Comparison of ENCODE assay signal across 27 cellular contexts in genomic region chr6:43934803-43935602, GRCh38.
A peak's percentile ranks its signal among the peaks of the same experiment; 100 is the strongest.
DNase-seq lines count a peak whose midpoint lies in the region; ATAC-seq, FAIRE-seq and TF ChIP-seq lines count a peak whose summit lies in the region.
"Had no signal": no experiment of that assay in that cellular context is flagged by ENCODE, and none has a peak within 500 bp of the region (broad histone marks: within the 10 kb centered on the region; RNA-seq: fewer than 3 reads in every experiment).

No MANE protein-coding gene starts in this region.

- DNase-seq in CD14-positive monocyte (ENCODE audit: low spot score) (peak; percentile 28), IMR-90 (no peak), H1 (ENCODE audit: low read depth in 1 of 2, low spot score in 2 of 2) (no peak), neural progenitor cell (ENCODE audit: low spot score) (no peak), hepatic stellate cell (ENCODE audit: low spot score) (no peak), mesenchymal stem cell (no peak), H7 (no peak)
- DNase-seq: ACHN; activated CD4-positive, alpha-beta T cell treated with anti-CD3 and anti-CD28 coated beads, Interleukin-2, amount 10 ng/mL, durations not matched to agents 24 days and 14 days; activated naive CD4-positive, alpha-beta T cell treated with anti-CD3 and anti-CD28 coated beads, Interleukin-2, amount 50 U/mL, for 16 hours; amniotic stem cell; effector CD8-positive, alpha-beta T cell; GDM1; heart left ventricle; left cardiac atrium; NCI-H1436 treated with DMSO at 0.1 percent for 48 hours; NCI-H510A; SHP77 treated with DMSO at 0.1 percent for 48 hours; stimulated activated CD4-positive, alpha-beta T cell treated with anti-CD3 and anti-CD28 coated beads, Interleukin-1b, Interleukin-23, amount 100 ng/mL, for 48 hours; T-helper 9 cell; transverse colon had no signal

- H4K5ac ChIP-seq in IMR-90 (ENCODE audit: low read depth, low read length) = no peak overlapping the region
- no peak overlapping the region for H4K5ac ChIP-seq in H1 (ENCODE audit: insufficient read length, low read depth, low read length)

- H3K27me3 Mint-ChIP-seq in CD14-positive monocyte (ENCODE audit: low read depth in 3 of 3) = peaks cover 7 to 9% (median 8%) of the 10 kb centered on the region in 3 donors
- peaks cover 4% of the 10 kb centered on the region for H3K27me3 Mint-ChIP-seq in neural progenitor cell (ENCODE audit: insufficient read depth, low read depth)
- H3K27me3 Mint-ChIP-seq: activated CD4-positive, alpha-beta T cell treated with anti-CD3 and anti-CD28 coated beads, Interleukin-2, amount 10 ng/mL, durations not matched to agents 24 days and 14 days had no signal

- H2AK5ac ChIP-seq in IMR-90 (ENCODE audit: low read depth, low read length) (peak overlapping the region; percentile 42; the same call in 1 of the 2 replicates), H1 (ENCODE audit: low read depth, low read length) (peak overlapping the region; percentile 13; the same call in 1 of the 2 replicates), mesenchymal stem cell (ENCODE audit: low read length, severe bottlenecking) (no peak overlapping the region)

- no peak for TF ChIP-seq EP300 in H1 (IDR thresholded peaks at IDR 0.05; ENCODE audit: borderline replicate concordance in 1 of 2, low read depth in 2 of 2, low read length in 2 of 2)

- H3K4ac ChIP-seq in IMR-90 (ENCODE audit: low read depth, low read length) = peak overlapping the region; percentile 70; the same call in 1 of the 2 replicates
- H3K4ac ChIP-seq in H1 (replicated peaks; ENCODE audit: insufficient read length, low read depth, low read length) = no peak overlapping the region
- no peak overlapping the region for H3K4ac ChIP-seq in mesenchymal stem cell (ENCODE audit: low read depth in 1 of 2, low read length in 2 of 2)

- H3K4me2 ChIP-seq in IMR-90 (ENCODE audit: low read depth, low read length) = no peak overlapping the region
- no peak overlapping the region for H3K4me2 ChIP-seq in H1 (ENCODE audit: insufficient read depth in 1 of 2, low read depth in 2 of 2, low read length in 2 of 2)
- H3K4me2 ChIP-seq in neural progenitor cell = no peak overlapping the region
- no peak overlapping the region for H3K4me2 ChIP-seq in mesenchymal stem cell (ENCODE audit: low read length, poor library complexity, severe bottlenecking)
- H3K4me2 ChIP-seq: KMS-11 had no signal

- H2BK120ac ChIP-seq in IMR-90 (ENCODE audit: low read depth, low read length) (peak overlapping the region; percentile 94), H1 (replicated peaks; ENCODE audit: low read depth, low read length) (no peak overlapping the region), mesenchymal stem cell (ENCODE audit: low read depth, low read length) (no peak overlapping the region)

- no peaks in the 10 kb centered on the region for H3F3A ChIP-seq in neural progenitor cell (ENCODE audit: low read depth)

- no peak overlapping the region for H3K27ac ChIP-seq in IMR-90 (ENCODE audit: insufficient read depth, low read length)
- no peak overlapping the region for H3K27ac ChIP-seq in H1 (ENCODE audit: low read depth, low read length)
- H3K27ac ChIP-seq in neural progenitor cell = no peak overlapping the region
- H3K27ac ChIP-seq in mesenchymal stem cell (ENCODE audit: low read length, poor library complexity, severe bottlenecking) = no peak overlapping the region
- H3K27ac ChIP-seq: heart left ventricle, KMS-11, skin epidermis, transverse colon, VCaP had no signal

- no peaks in the 10 kb centered on the region for H4K20me1 ChIP-seq in IMR-90 (ENCODE audit: insufficient read depth, low read length)
- no peaks in the 10 kb centered on the region for H4K20me1 ChIP-seq in H1 (replicated peaks in 1 of 2; ENCODE audit: control insufficient read depth in 1 of 2, insufficient read depth in 2 of 2, low read length in 2 of 2)
- H4K20me1 ChIP-seq in neural progenitor cell (ENCODE audit: low read depth) = no peaks in the 10 kb centered on the region

- H2BK20ac ChIP-seq in IMR-90 (ENCODE audit: low read depth, low read length) (peak overlapping the region; percentile 63), H1 (ENCODE audit: low read length) (no peak overlapping the region)

- H3K36me3 ChIP-seq in IMR-90 (ENCODE audit: control insufficient read depth, insufficient read depth, low read length) (no peaks in the 10 kb centered on the region), H1 (ENCODE audit: control insufficient read depth in 2 of 4, insufficient read depth in 4 of 4, low read length in 3 of 4) (no peaks in the 10 kb centered on the region), neural progenitor cell (no peaks in the 10 kb centered on the region), mesenchymal stem cell (ENCODE audit: control insufficient read depth in 1 of 2, insufficient read depth in 2 of 2, low read depth in 1 of 2, low read length in 2 of 2) (no peaks in the 10 kb centered on the region), H7 (replicated peaks; ENCODE audit: control insufficient read depth, insufficient read depth, low read length) (no peaks in the 10 kb centered on the region)
- H3K36me3 ChIP-seq: heart left ventricle, transverse colon had no signal

- TF ChIP-seq RAD21 in IMR-90 (IDR thresholded peaks at IDR 0.05; ENCODE audit: low read length) (no peak), H1 (IDR thresholded peaks at IDR 0.05 in 1 of 2, conservative IDR thresholded peaks at IDR 0.05 in 1 of 2; ENCODE audit: low read depth in 2 of 2, low read length in 2 of 2) (no peak)

- H3K9me3 Mint-ChIP-seq in CD14-positive monocyte = peaks cover 0 to 2% (median 0%) of the 10 kb centered on the region in 7 donors
- H3K9me3 Mint-ChIP-seq in neural progenitor cell = no peaks in the 10 kb centered on the region
- H3K9me3 Mint-ChIP-seq: activated CD4-positive, alpha-beta T cell treated with anti-CD3 and anti-CD28 coated beads, Interleukin-2, amount 10 ng/mL, durations not matched to agents 24 days and 14 days had no signal

- H3K4me1 ChIP-seq in IMR-90 (ENCODE audit: control insufficient read depth, insufficient read depth, low read length) (peaks cover 23% of the 10 kb centered on the region), H1 (replicated peaks in 1 of 4; ENCODE audit: control insufficient read depth in 3 of 4, insufficient read depth in 4 of 4, low read length in 3 of 4) (peaks cover 0 to 11% (median 2%) of the 10 kb centered on the region in 4 experiments; a peak in 3 of 7 replicates), neural progenitor cell (peaks cover 8% of the 10 kb centered on the region), mesenchymal stem cell (ENCODE audit: control insufficient read depth, insufficient read depth, low read depth, low read length) (peaks cover 7% of the 10 kb centered on the region)

- H3K18ac ChIP-seq in IMR-90 (ENCODE audit: low read depth, low read length) = no peak overlapping the region
- no peak overlapping the region for H3K18ac ChIP-seq in H1 (ENCODE audit: extremely low read depth, low read length)
- H3K18ac ChIP-seq in mesenchymal stem cell (ENCODE audit: low read depth in 1 of 2, low read length in 2 of 2) = no peak overlapping the region

- H3K27me3 ChIP-seq in IMR-90 (ENCODE audit: control insufficient read depth, insufficient read depth, low read length) = peaks cover 21% of the 10 kb centered on the region
- H3K27me3 ChIP-seq in H1 (replicated peaks in 1 of 4; ENCODE audit: control insufficient read depth in 3 of 4, extremely low read depth in 1 of 4, insufficient read depth in 3 of 4, low read length in 3 of 4) = no peaks in the 10 kb centered on the region; a peak in 1 of 7 replicates
- H3K27me3 ChIP-seq in neural progenitor cell = no peaks in the 10 kb centered on the region
- peaks cover 0 to 17% of the 10 kb centered on the region in 2 experiments for H3K27me3 ChIP-seq in mesenchymal stem cell (ENCODE audit: control insufficient read depth in 1 of 2, insufficient read depth in 1 of 2, low read length in 2 of 2)
- no peaks in the 10 kb centered on the region for H3K27me3 ChIP-seq in H7 (ENCODE audit: control insufficient read depth, insufficient read depth, low read length)
- H3K27me3 ChIP-seq: heart left ventricle, transverse colon had no signal

- dilution Hi-C loops in IMR-90 (cut with HindIII; ENCODE audit: low sequenced_read_pairs, unreplicated experiment) = no loop called here

- H3K56ac ChIP-seq in IMR-90 (ENCODE audit: extremely low read depth, insufficient read depth, low read length) (no peak overlapping the region), H1 (replicated peaks; ENCODE audit: insufficient read length, low read depth, low read length) (no peak overlapping the region)

- H2AFZ ChIP-seq in IMR-90 (replicated peaks; ENCODE audit: low read length, poor library complexity) (no peak overlapping the region), H1 (ENCODE audit: low read length) (no peak overlapping the region), neural progenitor cell (replicated peaks) (no peak overlapping the region), mesenchymal stem cell (ENCODE audit: low read depth, low read length) (no peak overlapping the region)

- ATAC-seq in IMR-90 (ENCODE audit: low read depth) (no peak), GM19035 (IDR thresholded peaks at IDR 0.05; ENCODE audit: unreplicated experiment) (no peak)
- ATAC-seq: heart left ventricle, left cardiac atrium had no signal

- peaks cover 17% of the 10 kb centered on the region for H3K9me1 ChIP-seq in IMR-90 (ENCODE audit: insufficient read depth, low read length)

- no peaks in the 10 kb centered on the region; the same call in 1 of the 2 replicates for H3K23me2 ChIP-seq in H1 (ENCODE audit: low read depth, low read length)

- no peak overlapping the region for H2AK9ac ChIP-seq in IMR-90 (replicated peaks; ENCODE audit: low read depth, low read length, poor library complexity)

- intact Hi-C loops in CD14-positive monocyte (cut with micrococcal nuclease) (no loop called here), IMR-90 (cut with micrococcal nuclease) (loop anchor here (5.0 kb wide), 1 partner anchor 137 kb away; no protein-coding TSS in a partner anchor)

- peak overlapping the region in 2 of 7 donors; percentile 18 to 40 for H3K27ac Mint-ChIP-seq in CD14-positive monocyte
- peak overlapping the region; percentile 43 for H3K27ac Mint-ChIP-seq in neural progenitor cell
- H3K27ac Mint-ChIP-seq: activated CD4-positive, alpha-beta T cell treated with anti-CD3 and anti-CD28 coated beads, Interleukin-2, amount 10 ng/mL, durations not matched to agents 24 days and 14 days had no signal

- CTCF ChIA-PET in IMR-90 (lab: Yijun Ruan, JAX) = interaction anchor here (0.7 kb wide), 1 partner anchor 71 kb away, joined by 3 read pairs; no protein-coding TSS in a partner anchor
- CTCF ChIA-PET in H1 (lab: Charles Lee; ENCODE audit: partially characterized antibody) = interaction anchor here (1.0 to 12.3 kb wide), 13 partner anchors 8 to 269 kb away, joined by 3 to 142 read pairs (median 4); no protein-coding TSS in a partner anchor

- H3K36me3 Mint-ChIP-seq in CD14-positive monocyte (no peaks in the 10 kb centered on the region), neural progenitor cell (no peaks in the 10 kb centered on the region)

- H3K79me2 ChIP-seq in H1 (ENCODE audit: control insufficient read depth in 1 of 2, insufficient read depth in 2 of 2, low read length in 2 of 2) (no peaks in the 10 kb centered on the region), neural progenitor cell (ENCODE audit: low read depth) (no peaks in the 10 kb centered on the region)

- H3K23ac ChIP-seq in IMR-90 (ENCODE audit: low read depth, low read length) = no peak overlapping the region
- H3K23ac ChIP-seq in H1 (ENCODE audit: insufficient read length) = no peak overlapping the region
- H3K23ac ChIP-seq in mesenchymal stem cell (ENCODE audit: low read length in 2 of 2) = no peak overlapping the region

- H3K79me1 ChIP-seq in IMR-90 (ENCODE audit: low read depth in 1 of 2, low read length in 2 of 2) = no peaks in the 10 kb centered on the region
- no peaks in the 10 kb centered on the region for H3K79me1 ChIP-seq in H1 (ENCODE audit: low read depth, low read length)
- no peaks in the 10 kb centered on the region for H3K79me1 ChIP-seq in mesenchymal stem cell (replicated peaks; ENCODE audit: low read length, poor library complexity, severe bottlenecking)

- H3K14ac ChIP-seq in IMR-90 (replicated peaks; ENCODE audit: low read depth, low read length) (0 out of 2 replicates have a peak overlapping the region, but pooled peaks have one; percentile 23), H1 (ENCODE audit: insufficient read length) (no peak overlapping the region), mesenchymal stem cell (ENCODE audit: low read length in 2 of 2) (no peak overlapping the region)

- TF ChIP-seq POLR2A in IMR-90 (IDR thresholded peaks at IDR 0.05; ENCODE audit: low read depth, low read length) = no peak
- TF ChIP-seq POLR2A in H1 (IDR thresholded peaks at IDR 0.05; ENCODE audit: control extremely low read depth in 1 of 2, low read depth in 2 of 2, low read length in 2 of 2) = no peak

- 92% methylated on average over 4 of the region's 9 CpGs; no CpG with 5 or more reads in 1 of the 2 experiments for WGBS in IMR-90 (ENCODE audit: extremely low coverage in 2 of 2, insufficient read length in 1 of 2), 2 experiments
- 83% methylated on average over 9 of the region's 9 CpGs; no CpG with 5 or more reads in 1 of the 2 experiments for WGBS in H1 (ENCODE audit: extremely low coverage in 1 of 2, insufficient coverage in 1 of 2, insufficient read length in 1 of 2, insufficient replicate concordance in 2 of 2, low coverage in 1 of 2, low lambda C conversion rate in 2 of 2, missing lambda C conversion rate in 1 of 2), 2 experiments
- 89% methylated on average over 9 of the region's 9 CpGs for WGBS in mesenchymal stem cell

- no peak overlapping the region; a peak in 1 of 4 replicates for H4K8ac ChIP-seq in IMR-90 (ENCODE audit: low read depth in 2 of 2, low read length in 2 of 2)
- no peak overlapping the region for H4K8ac ChIP-seq in H1 (ENCODE audit: extremely low read depth, insufficient read depth, low read length)
- H4K8ac ChIP-seq in mesenchymal stem cell (ENCODE audit: low read length) = no peak overlapping the region

- no peaks in the 10 kb centered on the region for H3K9me3 ChIP-seq in IMR-90 (ENCODE audit: control insufficient read depth, insufficient read depth, low read length)
- no peaks in the 10 kb centered on the region for H3K9me3 ChIP-seq in H1 (ENCODE audit: insufficient read depth in 2 of 2, low read depth in 1 of 2, low read length in 1 of 2)
- no peaks in the 10 kb centered on the region for H3K9me3 ChIP-seq in neural progenitor cell (ENCODE audit: low read depth)
- no peaks in the 10 kb centered on the region for H3K9me3 ChIP-seq in mesenchymal stem cell (ENCODE audit: control insufficient read depth, low read length)
- H3K9me3 ChIP-seq: heart left ventricle, transverse colon had no signal

- H2BK5ac ChIP-seq in IMR-90 (ENCODE audit: low read depth, low read length, poor library complexity, severe bottlenecking) (no peak overlapping the region), H1 (ENCODE audit: low read depth, low read length) (no peak overlapping the region), mesenchymal stem cell (ENCODE audit: low read depth, low read length, poor library complexity, severe bottlenecking) (no peak overlapping the region)

- H3K4me3 Mint-ChIP-seq in CD14-positive monocyte (no peak overlapping the region), neural progenitor cell (no peak overlapping the region)
- H3K4me3 Mint-ChIP-seq: activated CD4-positive, alpha-beta T cell treated with anti-CD3 and anti-CD28 coated beads, Interleukin-2, amount 10 ng/mL, durations not matched to agents 24 days and 14 days had no signal

- H2BK15ac ChIP-seq in IMR-90 (ENCODE audit: low read depth, low read length) = peak overlapping the region; percentile 12; the same call in 1 of the 3 replicates
- H2BK15ac ChIP-seq in H1 (ENCODE audit: low read length) = peak overlapping the region; percentile 23; the same call in 1 of the 2 replicates
- H2BK15ac ChIP-seq in mesenchymal stem cell (ENCODE audit: low read depth, poor library complexity, severe bottlenecking) = no peak overlapping the region

- in situ Hi-C loops in IMR-90 (cut with MboI; ENCODE audit: low sequenced_read_pairs) = no loop called here

- BruUV-seq in IMR-90 (replicated peaks; lab: Mats Ljungman, UMichigan) = no TSS peak

- no peak overlapping the region for H3K4me3 ChIP-seq in IMR-90 (ENCODE audit: insufficient read depth, low read depth, low read length)
- no peak overlapping the region for H3K4me3 ChIP-seq in H1 (ENCODE audit: extremely low read depth in 1 of 4, insufficient read depth in 2 of 4, low read depth in 3 of 4, low read length in 4 of 4)
- H3K4me3 ChIP-seq in neural progenitor cell = no peak overlapping the region
- H3K4me3 ChIP-seq in mesenchymal stem cell (ENCODE audit: insufficient read depth in 1 of 2, low read depth in 1 of 2, low read length in 2 of 2) = no peak overlapping the region
- H3K4me3 ChIP-seq in H7 (ENCODE audit: insufficient read depth, low read depth, low read length) = no peak overlapping the region
- H3K4me3 ChIP-seq: heart left ventricle, skin epidermis, transverse colon had no signal

- POLR2A ChIA-PET in IMR-90 (lab: Charles Lee; ENCODE audit: unreplicated experiment) = no interaction called here
- POLR2A ChIA-PET in H1 (lab: Charles Lee; ENCODE audit: partially characterized antibody) = interaction anchor here (0.8 to 4.3 kb wide), 3 partner anchors 8 to 20 kb away, joined by 3 to 28 read pairs (median 3); no protein-coding TSS in a partner anchor

- TF ChIP-seq CTCF in CD14-positive monocyte (IDR thresholded peaks at IDR 0.05) (no peak), IMR-90 (conservative IDR thresholded peaks at IDR 0.05; ENCODE audit: low read depth, low read length) (no peak), H1 (IDR thresholded peaks at IDR 0.05; ENCODE audit: control extremely low read depth in 1 of 3, insufficient read depth in 1 of 3, low read depth in 1 of 3, low read length in 3 of 3) (no peak), neural progenitor cell (IDR thresholded peaks at IDR 0.05) (no peak)

- peak overlapping the region; percentile 50; the same call in 1 of the 2 replicates for H2BK12ac ChIP-seq in H1 (ENCODE audit: low read depth, low read length)
- peak overlapping the region in 1 of 2 experiments; percentile 21 for H2BK12ac ChIP-seq in mesenchymal stem cell (ENCODE audit: low read length in 2 of 2)

- H3K4me1 Mint-ChIP-seq in CD14-positive monocyte (peaks cover 6% of the 10 kb centered on the region), neural progenitor cell (peaks cover 26% of the 10 kb centered on the region)
- H3K4me1 Mint-ChIP-seq: activated CD4-positive, alpha-beta T cell treated with anti-CD3 and anti-CD28 coated beads, Interleukin-2, amount 10 ng/mL, durations not matched to agents 24 days and 14 days had no signal

- peak overlapping the region; percentile 13; the same call in 1 of the 2 replicates for H4K91ac ChIP-seq in IMR-90 (ENCODE audit: insufficient read depth, low read depth, low read length)
- H4K91ac ChIP-seq in H1 (replicated peaks; ENCODE audit: insufficient read length, low read length) = no peak overlapping the region
- H4K91ac ChIP-seq in mesenchymal stem cell (ENCODE audit: low read length) = no peak overlapping the region

- no peak for FAIRE-seq in H1 (lab: Jason Lieb, UNC)
- FAIRE-seq: colon, H54 had no signal

- no peak overlapping the region for H3K9ac ChIP-seq in IMR-90 (ENCODE audit: low read depth, low read length)
- no peak overlapping the region for H3K9ac ChIP-seq in H1 (replicated peaks in 1 of 4; ENCODE audit: extremely low read depth in 1 of 4, low read depth in 3 of 4, low read length in 3 of 4)
- no peak overlapping the region for H3K9ac ChIP-seq in neural progenitor cell
- no peak overlapping the region for H3K9ac ChIP-seq in mesenchymal stem cell (ENCODE audit: low read length)
- H3K9ac ChIP-seq: KMS-11 had no signal
